Comparison of ENCODE assay signal across 1 cellular context in the genomic region with DNA sequence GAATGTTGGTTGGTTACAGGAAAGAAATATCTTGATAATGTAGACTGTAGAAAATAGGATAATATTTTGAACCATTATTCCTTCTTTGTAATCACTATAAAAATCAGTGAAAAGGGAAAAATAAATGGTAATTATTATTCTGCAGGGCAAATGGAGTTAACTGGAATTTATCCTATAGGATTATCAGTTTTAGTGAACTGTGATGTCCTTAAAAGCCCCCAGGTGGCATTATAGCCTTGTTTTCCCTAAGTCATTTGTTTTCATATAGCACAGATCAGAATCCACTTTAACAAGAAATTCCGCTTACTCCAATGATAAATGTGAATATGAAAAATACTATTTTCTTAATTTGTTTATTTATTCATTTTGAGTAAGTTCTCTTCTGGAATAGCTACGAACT.
TF ChIP-seq lines count a peak whose summit lies in the region.

No MANE protein-coding gene starts in this region.

TF ChIP-seq in GM23338, 12 proteins besides CTCF, POLR2A, EP300 and RAD21 (continued from another document):
- TF ChIP-seq, protein P1, sequence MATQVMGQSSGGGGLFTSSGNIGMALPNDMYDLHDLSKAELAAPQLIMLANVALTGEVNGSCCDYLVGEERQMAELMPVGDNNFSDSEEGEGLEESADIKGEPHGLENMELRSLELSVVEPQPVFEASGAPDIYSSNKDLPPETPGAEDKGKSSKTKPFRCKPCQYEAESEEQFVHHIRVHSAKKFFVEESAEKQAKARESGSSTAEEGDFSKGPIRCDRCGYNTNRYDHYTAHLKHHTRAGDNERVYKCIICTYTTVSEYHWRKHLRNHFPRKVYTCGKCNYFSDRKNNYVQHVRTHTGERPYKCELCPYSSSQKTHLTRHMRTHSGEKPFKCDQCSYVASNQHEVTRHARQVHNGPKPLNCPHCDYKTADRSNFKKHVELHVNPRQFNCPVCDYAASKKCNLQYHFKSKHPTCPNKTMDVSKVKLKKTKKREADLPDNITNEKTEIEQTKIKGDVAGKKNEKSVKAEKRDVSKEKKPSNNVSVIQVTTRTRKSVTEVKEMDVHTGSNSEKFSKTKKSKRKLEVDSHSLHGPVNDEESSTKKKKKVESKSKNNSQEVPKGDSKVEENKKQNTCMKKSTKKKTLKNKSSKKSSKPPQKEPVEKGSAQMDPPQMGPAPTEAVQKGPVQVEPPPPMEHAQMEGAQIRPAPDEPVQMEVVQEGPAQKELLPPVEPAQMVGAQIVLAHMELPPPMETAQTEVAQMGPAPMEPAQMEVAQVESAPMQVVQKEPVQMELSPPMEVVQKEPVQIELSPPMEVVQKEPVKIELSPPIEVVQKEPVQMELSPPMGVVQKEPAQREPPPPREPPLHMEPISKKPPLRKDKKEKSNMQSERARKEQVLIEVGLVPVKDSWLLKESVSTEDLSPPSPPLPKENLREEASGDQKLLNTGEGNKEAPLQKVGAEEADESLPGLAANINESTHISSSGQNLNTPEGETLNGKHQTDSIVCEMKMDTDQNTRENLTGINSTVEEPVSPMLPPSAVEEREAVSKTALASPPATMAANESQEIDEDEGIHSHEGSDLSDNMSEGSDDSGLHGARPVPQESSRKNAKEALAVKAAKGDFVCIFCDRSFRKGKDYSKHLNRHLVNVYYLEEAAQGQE (IDR thresholded peaks at IDR 0.05; ENCODE audit: unreplicated experiment): no peak
- no peak for TF ChIP-seq ZNF331 (CRISPR knock-in tag; IDR thresholded peaks at IDR 0.05; ENCODE audit: low read depth)
- no peak for TF ChIP-seq ZNF114 (CRISPR knock-in tag; IDR thresholded peaks at IDR 0.05)
- TF ChIP-seq, protein P2, sequence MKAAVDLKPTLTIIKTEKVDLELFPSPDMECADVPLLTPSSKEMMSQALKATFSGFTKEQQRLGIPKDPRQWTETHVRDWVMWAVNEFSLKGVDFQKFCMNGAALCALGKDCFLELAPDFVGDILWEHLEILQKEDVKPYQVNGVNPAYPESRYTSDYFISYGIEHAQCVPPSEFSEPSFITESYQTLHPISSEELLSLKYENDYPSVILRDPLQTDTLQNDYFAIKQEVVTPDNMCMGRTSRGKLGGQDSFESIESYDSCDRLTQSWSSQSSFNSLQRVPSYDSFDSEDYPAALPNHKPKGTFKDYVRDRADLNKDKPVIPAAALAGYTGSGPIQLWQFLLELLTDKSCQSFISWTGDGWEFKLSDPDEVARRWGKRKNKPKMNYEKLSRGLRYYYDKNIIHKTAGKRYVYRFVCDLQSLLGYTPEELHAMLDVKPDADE (IDR thresholded peaks at IDR 0.05): no peak
- TF ChIP-seq CREB1 (CRISPR knock-in tag; IDR thresholded peaks at IDR 0.05; ENCODE audit: low read depth): no peak
- TF ChIP-seq STAT1 (IDR thresholded peaks at IDR 0.05; ENCODE audit: unreplicated experiment): no peak
TF ChIP-seq in GM23338: peak in this region for 0.
